In the genomic region with DNA sequence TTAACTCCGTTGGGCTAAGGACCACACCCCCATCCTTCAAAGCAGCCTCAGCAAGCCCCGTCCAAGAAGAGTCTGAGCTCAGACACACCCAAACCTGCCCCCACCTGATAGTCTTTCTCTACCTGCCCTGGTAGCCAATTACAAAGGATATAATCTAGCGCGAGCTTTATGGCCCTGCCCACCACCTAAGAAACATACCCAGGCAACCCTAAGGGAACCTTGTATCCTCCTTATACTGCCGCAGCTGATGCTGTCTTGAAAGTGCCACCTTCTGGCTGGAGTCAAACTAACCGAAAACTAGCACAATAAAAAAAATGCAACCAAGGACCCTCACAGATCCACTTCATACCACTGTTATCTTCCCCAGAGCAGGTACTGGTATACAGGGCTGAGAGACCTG, we compare ENCODE assay signal across 6 cellular contexts.
"Had no signal": no experiment of that assay in that cellular context is flagged by ENCODE, and none has a peak within 500 bp of the region (broad histone marks: within the 10 kb centered on the region; RNA-seq: fewer than 3 reads in every experiment).

No MANE protein-coding gene starts in this region.

- H3K9ac ChIP-seq: GM23248 had no signal

- H3K4me3 ChIP-seq: GM23248, HAP-1, K562 had no signal

- H3K36me3 ChIP-seq: HAP-1 had no signal

- H3K4me1 ChIP-seq: HAP-1 had no signal

- H3K27ac ChIP-seq: GM23248 had no signal

- H3K27ac Mint-ChIP-seq: HFFc6 had no signal

- DNase-seq: GM23248, HFFc6, IMR-90 had no signal

- H3K4me3 Mint-ChIP-seq: HFFc6 had no signal

- H2AFZ ChIP-seq: GM23248 had no signal

- H3K9me3 ChIP-seq: HAP-1 had no signal

- ATAC-seq: HCT116, K562 had no signal
